9 cellular contexts compared by ENCODE assay signal in genomic region chr21:32278068-32278467, GRCh38. TPM values are rescaled to one million over a fixed set of nuclear protein-coding genes. Genes with fewer than 3 reads are reported as not detected.
DNase-seq lines count a peak whose midpoint lies in the region; ATAC-seq and TF ChIP-seq lines count a peak whose summit lies in the region.
"Had no signal": no experiment of that assay in that cellular context is flagged by ENCODE, and none has a peak within 500 bp of the region (broad histone marks: within the 10 kb centered on the region; RNA-seq: fewer than 3 reads in every experiment).

No MANE protein-coding gene starts in this region.

- TF ChIP-seq CTCF in 22Rv1 (IDR thresholded peaks at IDR 0.05) (no peak), PC-9 (conservative IDR thresholded peaks at IDR 0.05) (no peak), endothelial cell (IDR thresholded peaks at IDR 0.05; ENCODE audit: unreplicated experiment) (no peak), osteocyte (IDR thresholded peaks at IDR 0.05) (no peak)

- no peaks in the 10 kb centered on the region for H3K9me2 ChIP-seq in PC-9 (ENCODE audit: insufficient read depth)

- peaks cover 7% of the 10 kb centered on the region for H3K4me1 Mint-ChIP-seq in endothelial cell (ENCODE audit: unreplicated experiment)
- H3K4me1 Mint-ChIP-seq in osteocyte (ENCODE audit: unreplicated experiment) = peaks cover 24% of the 10 kb centered on the region

- DNase-seq in PC-9 (no peak), endothelial cell (ENCODE audit: low spot score) (no peak), osteocyte (ENCODE audit: extremely low spot score, unreplicated experiment) (no peak), NCI-H146 (lab: John Stamatoyannopoulos, UW) (no peak), amygdala (lab: John Stamatoyannopoulos, UW) (no peak), caudate nucleus (lab: John Stamatoyannopoulos, UW) (no peak)

- BruUV-seq in PC-9 (replicated peaks; lab: Mats Ljungman, UMichigan) = no TSS peak

- no peaks in the 10 kb centered on the region for H3K36me3 ChIP-seq in PC-9 (ENCODE audit: low read depth)

- H3K27ac Mint-ChIP-seq in endothelial cell (ENCODE audit: unreplicated experiment) = peak overlapping the region; percentile 80
- peak overlapping the region; percentile 52 for H3K27ac Mint-ChIP-seq in osteocyte (ENCODE audit: unreplicated experiment)

- peak overlapping the region; percentile 67 for H3K4me3 ChIP-seq in PC-9

- peak; percentile 5 for ATAC-seq in GM19455 (IDR thresholded peaks at IDR 0.05; ENCODE audit: unreplicated experiment)

- H3K4me1 ChIP-seq in PC-9 (replicated peaks; ENCODE audit: insufficient read depth) = peaks cover 9% of the 10 kb centered on the region

- peak overlapping the region; percentile 71 for H3K27ac ChIP-seq in 22Rv1
- no peak overlapping the region for H3K27ac ChIP-seq in PC-9
- H3K27ac ChIP-seq in caudate nucleus (ENCODE audit: low read depth, low read length) = no peak overlapping the region

- H2AFZ ChIP-seq in PC-9 = peak overlapping the region; percentile 75

- peak overlapping the region; percentile 99 for H3K4me3 Mint-ChIP-seq in endothelial cell (ENCODE audit: unreplicated experiment)
- peak overlapping the region; percentile 99 for H3K4me3 Mint-ChIP-seq in osteocyte (ENCODE audit: unreplicated experiment)

- H3K9me3 Mint-ChIP-seq in endothelial cell (ENCODE audit: unreplicated experiment) (no peaks in the 10 kb centered on the region), osteocyte (ENCODE audit: unreplicated experiment) (no peaks in the 10 kb centered on the region)

- no peaks in the 10 kb centered on the region for H4K20me1 ChIP-seq in PC-9 (ENCODE audit: insufficient read depth)

- H3K27me3 Mint-ChIP-seq in endothelial cell (ENCODE audit: unreplicated experiment) (peaks cover 5% of the 10 kb centered on the region), osteocyte (ENCODE audit: unreplicated experiment) (no peaks in the 10 kb centered on the region)

- no peaks in the 10 kb centered on the region for H3F3A ChIP-seq in PC-9 (ENCODE audit: insufficient read depth, low read depth)

- POLR2A ChIA-PET in PC-9 (lab: Charles Lee; ENCODE audit: unreplicated experiment) = no interaction called here

- no peaks in the 10 kb centered on the region for H3K27me3 ChIP-seq in PC-9 (ENCODE audit: insufficient read depth, low read depth)

- H3K9me3 ChIP-seq in PC-9 (ENCODE audit: insufficient read depth, low read depth) = no peaks in the 10 kb centered on the region

- H3K79me2 ChIP-seq in PC-9 (ENCODE audit: low read depth) = peaks cover 12% of the 10 kb centered on the region

- H3K4me2 ChIP-seq in PC-9 = peak overlapping the region; percentile 95

- CTCF ChIA-PET in PC-9 (lab: Charles Lee) = no interaction called here

- intact Hi-C loops in PC-9 (cut with micrococcal nuclease; ENCODE audit: unreplicated experiment) = loop anchor here (5.0 kb wide), 1 partner anchor 324 kb away; no protein-coding TSS in a partner anchor

- H3K36me3 Mint-ChIP-seq in endothelial cell (ENCODE audit: low read depth, unreplicated experiment) (peaks cover 3% of the 10 kb centered on the region), osteocyte (ENCODE audit: unreplicated experiment) (no peaks in the 10 kb centered on the region)

RNA-seq across cellular contexts. Expression of gene MIS18A, which starts 0.8 kb away (rescaled TPM):
- total RNA-seq in PC-9 (2021) (17.5 and 18.8 TPM in 2 replicates), endothelial cell (ENCODE audit: unreplicated experiment) (17.2 TPM), osteocyte (6.9 and 7.2 TPM in 2 replicates)

RNA-seq across cellular contexts. Expression of gene MRAP, which starts 20.6 kb away (rescaled TPM):
- total RNA-seq in PC-9 (2021) (not detected in 2 replicates), endothelial cell (ENCODE audit: unreplicated experiment) (not detected), osteocyte (not detected in 2 replicates)
- total RNA-seq: pulmonary artery endothelial cell had no signal
